In the genomic region with DNA sequence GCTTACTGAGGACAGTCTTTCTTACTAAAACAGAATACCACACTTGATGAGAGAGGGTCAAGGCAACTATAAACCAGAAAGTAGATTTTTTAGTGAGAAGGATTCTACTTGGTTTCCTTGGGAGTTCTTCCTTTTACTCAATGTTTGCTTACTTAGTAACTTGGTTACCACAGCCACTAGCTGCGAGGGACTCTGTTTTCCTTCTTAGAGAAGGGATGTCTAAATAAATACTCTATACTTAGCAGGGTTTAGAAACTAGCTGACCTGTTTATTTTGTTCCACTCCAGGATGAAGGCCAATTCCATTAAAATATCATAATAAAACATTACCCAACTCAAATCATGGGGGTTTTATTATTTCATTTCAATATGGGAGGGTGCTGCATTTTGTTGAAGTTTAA, we compare ENCODE assay signal across 21 cellular contexts.
DNase-seq lines count a peak whose midpoint lies in the region; ATAC-seq and TF ChIP-seq lines count a peak whose summit lies in the region.
"Had no signal": no experiment of that assay in that cellular context is flagged by ENCODE, and none has a peak within 500 bp of the region (broad histone marks: within the 10 kb centered on the region; RNA-seq: fewer than 3 reads in every experiment).

No MANE protein-coding gene starts in this region.

- no peaks in the 10 kb centered on the region for H3F3A ChIP-seq in GM23338 (replicated peaks; ENCODE audit: low read depth)

- H3K9me3 ChIP-seq in esophagus muscularis mucosa: no peaks in the 10 kb centered on the region
- H3K9me3 ChIP-seq in osteoblast (ENCODE audit: low read depth, low read length): no peaks in the 10 kb centered on the region
- no peaks in the 10 kb centered on the region for H3K9me3 ChIP-seq in testis
- H3K9me3 ChIP-seq: adrenal gland had no signal

- H3K36me3 ChIP-seq in GM23338 (ENCODE audit: insufficient read depth) (no peaks in the 10 kb centered on the region), esophagus muscularis mucosa (no peaks in the 10 kb centered on the region), osteoblast (ENCODE audit: insufficient read depth, low read length) (no peaks in the 10 kb centered on the region), testis (ENCODE audit: low read depth, missing control alignments) (no peaks in the 10 kb centered on the region)
- H3K36me3 ChIP-seq: adrenal gland, WERI-Rb-1 had no signal

- H3K4me1 ChIP-seq in GM23338 (ENCODE audit: insufficient read depth): peaks cover 3% of the 10 kb centered on the region
- H3K4me1 ChIP-seq in esophagus muscularis mucosa: peaks cover 0 to 19% (median 12%) of the 10 kb centered on the region in 4 donors
- H3K4me1 ChIP-seq in osteoblast (ENCODE audit: insufficient read depth, low read length): no peaks in the 10 kb centered on the region
- no peaks in the 10 kb centered on the region for H3K4me1 ChIP-seq in testis
- H3K4me1 ChIP-seq: adrenal gland had no signal

- H3K36me3 Mint-ChIP-seq in GM23338 (ENCODE audit: low read depth): 0 out of 3 replicates have a peak, but pooled peaks cover 2% of the 10 kb centered on the region
- H3K36me3 Mint-ChIP-seq: naive thymus-derived CD8-positive, alpha-beta T cell had no signal

- H3K27ac ChIP-seq in GM23338 (ENCODE audit: low read depth) (no peak overlapping the region), esophagus muscularis mucosa (replicated peaks in 1 of 4) (peak overlapping the region in 3 of 4 donors; percentile 22 to 35 (median 28)), osteoblast (ENCODE audit: low read depth, low read length) (no peak overlapping the region), testis (no peak overlapping the region)
- H3K27ac ChIP-seq: adrenal gland, coronary artery, KMS-11, WERI-Rb-1 had no signal

- no peak for TF ChIP-seq EP300 in esophagus muscularis mucosa (IDR thresholded peaks at IDR 0.05)

- H3K27me3 ChIP-seq in GM23338 (ENCODE audit: insufficient read depth): no peaks in the 10 kb centered on the region
- no peaks in the 10 kb centered on the region for H3K27me3 ChIP-seq in esophagus muscularis mucosa
- no peaks in the 10 kb centered on the region for H3K27me3 ChIP-seq in osteoblast (ENCODE audit: insufficient read depth, low read length)
- no peaks in the 10 kb centered on the region for H3K27me3 ChIP-seq in testis
- H3K27me3 ChIP-seq: adrenal gland had no signal

- H3K4me2 ChIP-seq in GM23338: no peak overlapping the region
- no peak overlapping the region for H3K4me2 ChIP-seq in osteoblast (ENCODE audit: insufficient read depth, low read length)
- H3K4me2 ChIP-seq: KMS-11 had no signal

- DNase-seq in GM23338 (ENCODE audit: low spot score): peak; percentile 29
- DNase-seq in NCI-H748 (lab: John Stamatoyannopoulos, UW; ENCODE audit: unreplicated experiment): peak; percentile 38
- no peak for DNase-seq in esophagus muscularis mucosa (ENCODE audit: extremely low spot score)
- peak; percentile 37 for DNase-seq in osteoblast (ENCODE audit: insufficient read length, low spot score, missing footprints)
- no peak for DNase-seq in 8988T
- no peak for DNase-seq in testis
- DNase-seq in iPS-NIHi11 (ENCODE audit: low spot score): no peak
- DNase-seq: activated CD8-positive, alpha-beta T cell treated with anti-CD3 and anti-CD28 coated beads, Interleukin-2, amount 10 ng/mL, durations not matched to agents 7 days and 5 days; adrenal gland; hippocampal formation; naive thymus-derived CD8-positive, alpha-beta T cell; NCI-H1436 treated with DMSO at 0.1 percent for 48 hours; NCI-H446 treated with DMSO at 0.1 percent for 48 hours; substantia nigra; WERI-Rb-1 had no signal

- ATAC-seq in GM23338: no peak
- ATAC-seq in HG03139 (IDR thresholded peaks at IDR 0.05; ENCODE audit: unreplicated experiment): no peak
- ATAC-seq: activated CD8-positive, alpha-beta T cell treated with anti-CD3 and anti-CD28 coated beads, Interleukin-2, amount 10 ng/mL, durations not matched to agents 7 days and 5 days; esophagus mucosa; naive thymus-derived CD8-positive, alpha-beta T cell had no signal

- no peak for TF ChIP-seq CTCF in GM23338 (conservative IDR thresholded peaks at IDR 0.05; ENCODE audit: low read depth in 2 of 2)
- TF ChIP-seq CTCF in esophagus muscularis mucosa (IDR thresholded peaks at IDR 0.05): no peak
- TF ChIP-seq CTCF in osteoblast (IDR thresholded peaks at IDR 0.05; ENCODE audit: extremely low read depth, low read depth, low read length): no peak
- TF ChIP-seq CTCF in testis (IDR thresholded peaks at IDR 0.05): no peak

- H3K4me3 Mint-ChIP-seq in GM23338: no peak overlapping the region
- H3K4me3 Mint-ChIP-seq: activated CD8-positive, alpha-beta T cell treated with anti-CD3 and anti-CD28 coated beads, Interleukin-2, amount 10 ng/mL, durations not matched to agents 7 days and 5 days; activated T-helper 1 cell treated with anti-CD3 and anti-CD28 coated beads, Interleukin-12 subunit alpha, Interleukin-12 subunit beta, Interleukin-2, Interleukin-4 antibody, amounts not matched to agents 30 ng/mL and 10 ng/mL and 1 ng/mL, durations not matched to agents 14 hours and 24 hours and 36 hours; B cell; naive thymus-derived CD8-positive, alpha-beta T cell had no signal

- H3K79me2 ChIP-seq in GM23338 (replicated peaks; ENCODE audit: insufficient read depth) (no peaks in the 10 kb centered on the region), osteoblast (ENCODE audit: insufficient read depth, low read length) (no peaks in the 10 kb centered on the region)

- intact Hi-C loops in esophagus muscularis mucosa (cut with DNase I) (no loop called here), testis (cut with DNase I; ENCODE audit: low total_unique reads) (no loop called here)

- H3K4me3 ChIP-seq in GM23338 (no peak overlapping the region), esophagus muscularis mucosa (no peak overlapping the region), osteoblast (ENCODE audit: insufficient read depth, low read length) (no peak overlapping the region), testis (no peak overlapping the region)
- H3K4me3 ChIP-seq: adrenal gland, coronary artery had no signal

- 10% methylated on average over 1 of the region's 1 CpG for WGBS in esophagus muscularis mucosa
- WGBS in testis, 2 donors: 42 to 60% methylated on average over 1 of the region's 1 CpG

- no peaks in the 10 kb centered on the region for H3K9me3 Mint-ChIP-seq in GM23338
- H3K9me3 Mint-ChIP-seq: activated T-helper 1 cell treated with anti-CD3 and anti-CD28 coated beads, Interleukin-12 subunit alpha, Interleukin-12 subunit beta, Interleukin-2, Interleukin-4 antibody, amounts not matched to agents 30 ng/mL and 10 ng/mL and 1 ng/mL, durations not matched to agents 14 hours and 24 hours and 36 hours had no signal

- H4K20me1 ChIP-seq in GM23338 (replicated peaks; ENCODE audit: insufficient read depth) (no peaks in the 10 kb centered on the region), osteoblast (ENCODE audit: insufficient read depth, low read length) (no peaks in the 10 kb centered on the region)

- TF ChIP-seq POLR2A in esophagus muscularis mucosa (IDR thresholded peaks at IDR 0.05; ENCODE audit: low read depth) (no peak), testis (IDR thresholded peaks at IDR 0.05) (no peak)

- H3K27ac Mint-ChIP-seq in GM23338: no peak overlapping the region
- H3K27ac Mint-ChIP-seq: activated CD8-positive, alpha-beta T cell treated with anti-CD3 and anti-CD28 coated beads, Interleukin-2, amount 10 ng/mL, durations not matched to agents 7 days and 5 days; activated T-helper 1 cell treated with anti-CD3 and anti-CD28 coated beads, Interleukin-12 subunit alpha, Interleukin-12 subunit beta, Interleukin-2, Interleukin-4 antibody, amounts not matched to agents 30 ng/mL and 10 ng/mL and 1 ng/mL, durations not matched to agents 14 hours and 24 hours and 36 hours; B cell; naive thymus-derived CD8-positive, alpha-beta T cell had no signal

- no peaks in the 10 kb centered on the region for H3K9me2 ChIP-seq in GM23338 (ENCODE audit: insufficient read depth)

- H3K27me3 Mint-ChIP-seq in GM23338 (ENCODE audit: insufficient read depth, low read depth, poor library complexity): peaks cover 4% of the 10 kb centered on the region
- H3K27me3 Mint-ChIP-seq: B cell had no signal

- no peak overlapping the region for H2AFZ ChIP-seq in GM23338
- no peak overlapping the region for H2AFZ ChIP-seq in osteoblast (ENCODE audit: low read length)

- H3K4me1 Mint-ChIP-seq in GM23338: peaks cover 7% of the 10 kb centered on the region; the same call in 2 of the 3 replicates
- H3K4me1 Mint-ChIP-seq: B cell; naive thymus-derived CD8-positive, alpha-beta T cell had no signal

TF ChIP-seq in GM23338, 12 proteins besides CTCF, POLR2A, EP300 and RAD21 (continues in another document):
- TF ChIP-seq ZNF331 (CRISPR knock-in tag; IDR thresholded peaks at IDR 0.05; ENCODE audit: low read depth) (no peak), CREB1 (CRISPR knock-in tag; IDR thresholded peaks at IDR 0.05; ENCODE audit: low read depth) (no peak)
- TF ChIP-seq, protein P1, sequence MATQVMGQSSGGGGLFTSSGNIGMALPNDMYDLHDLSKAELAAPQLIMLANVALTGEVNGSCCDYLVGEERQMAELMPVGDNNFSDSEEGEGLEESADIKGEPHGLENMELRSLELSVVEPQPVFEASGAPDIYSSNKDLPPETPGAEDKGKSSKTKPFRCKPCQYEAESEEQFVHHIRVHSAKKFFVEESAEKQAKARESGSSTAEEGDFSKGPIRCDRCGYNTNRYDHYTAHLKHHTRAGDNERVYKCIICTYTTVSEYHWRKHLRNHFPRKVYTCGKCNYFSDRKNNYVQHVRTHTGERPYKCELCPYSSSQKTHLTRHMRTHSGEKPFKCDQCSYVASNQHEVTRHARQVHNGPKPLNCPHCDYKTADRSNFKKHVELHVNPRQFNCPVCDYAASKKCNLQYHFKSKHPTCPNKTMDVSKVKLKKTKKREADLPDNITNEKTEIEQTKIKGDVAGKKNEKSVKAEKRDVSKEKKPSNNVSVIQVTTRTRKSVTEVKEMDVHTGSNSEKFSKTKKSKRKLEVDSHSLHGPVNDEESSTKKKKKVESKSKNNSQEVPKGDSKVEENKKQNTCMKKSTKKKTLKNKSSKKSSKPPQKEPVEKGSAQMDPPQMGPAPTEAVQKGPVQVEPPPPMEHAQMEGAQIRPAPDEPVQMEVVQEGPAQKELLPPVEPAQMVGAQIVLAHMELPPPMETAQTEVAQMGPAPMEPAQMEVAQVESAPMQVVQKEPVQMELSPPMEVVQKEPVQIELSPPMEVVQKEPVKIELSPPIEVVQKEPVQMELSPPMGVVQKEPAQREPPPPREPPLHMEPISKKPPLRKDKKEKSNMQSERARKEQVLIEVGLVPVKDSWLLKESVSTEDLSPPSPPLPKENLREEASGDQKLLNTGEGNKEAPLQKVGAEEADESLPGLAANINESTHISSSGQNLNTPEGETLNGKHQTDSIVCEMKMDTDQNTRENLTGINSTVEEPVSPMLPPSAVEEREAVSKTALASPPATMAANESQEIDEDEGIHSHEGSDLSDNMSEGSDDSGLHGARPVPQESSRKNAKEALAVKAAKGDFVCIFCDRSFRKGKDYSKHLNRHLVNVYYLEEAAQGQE (IDR thresholded peaks at IDR 0.05; ENCODE audit: unreplicated experiment): no peak

Comparison
In these comparisons a context has a peak if more than half of its experiments do, and no peak if none do; other contexts are left out.
1. DNase-seq: peak in GM23338 (single experiment), NCI-H748 (single experiment) and osteoblast (single experiment); none in esophagus muscularis mucosa (single experiment), 8988T (single experiment), testis (single experiment) and iPS-NIHi11 (single experiment).
2. H3K27ac ChIP-seq: peak in esophagus muscularis mucosa (3 of 4); none in GM23338 (single experiment), osteoblast (single experiment) and testis (0 of 2).